ENCODE assay signal across 1 cellular context in the genomic region with DNA sequence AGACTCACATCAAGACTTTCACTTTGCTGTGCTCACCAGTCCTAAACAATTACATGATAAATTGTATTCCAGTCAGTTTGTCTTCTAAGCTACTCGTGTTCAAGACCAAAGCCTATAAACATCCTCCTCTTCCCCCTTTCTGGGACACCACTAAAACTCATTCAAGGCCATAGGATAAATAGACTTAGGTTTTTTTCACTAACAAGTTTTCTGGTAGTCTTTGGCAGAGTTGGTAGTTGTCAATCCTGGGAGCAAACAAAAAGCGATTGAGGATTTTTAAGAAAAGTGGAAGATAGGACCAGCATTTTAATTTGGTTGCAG.
TF ChIP-seq lines count a peak whose summit lies in the region.

No MANE protein-coding gene starts in this region.

TF ChIP-seq in IMR-90, 13 proteins besides CTCF, POLR2A, EP300 and RAD21 (continued from another document):
- TF ChIP-seq, protein P1, sequence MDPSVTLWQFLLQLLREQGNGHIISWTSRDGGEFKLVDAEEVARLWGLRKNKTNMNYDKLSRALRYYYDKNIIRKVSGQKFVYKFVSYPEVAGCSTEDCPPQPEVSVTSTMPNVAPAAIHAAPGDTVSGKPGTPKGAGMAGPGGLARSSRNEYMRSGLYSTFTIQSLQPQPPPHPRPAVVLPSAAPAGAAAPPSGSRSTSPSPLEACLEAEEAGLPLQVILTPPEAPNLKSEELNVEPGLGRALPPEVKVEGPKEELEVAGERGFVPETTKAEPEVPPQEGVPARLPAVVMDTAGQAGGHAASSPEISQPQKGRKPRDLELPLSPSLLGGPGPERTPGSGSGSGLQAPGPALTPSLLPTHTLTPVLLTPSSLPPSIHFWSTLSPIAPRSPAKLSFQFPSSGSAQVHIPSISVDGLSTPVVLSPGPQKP (IDR thresholded peaks at IDR 0.05; ENCODE audit: borderline replicate concordance, low read depth, low read length), result no peak
- TF ChIP-seq MXI1 (IDR thresholded peaks at IDR 0.05; ENCODE audit: borderline replicate concordance, low read depth, low read length) (no peak), MAFK (IDR thresholded peaks at IDR 0.05; ENCODE audit: low read depth, low read length) (no peak), CHD1 (IDR thresholded peaks at IDR 0.05; ENCODE audit: low read depth, low read length) (no peak), CEBPB (IDR thresholded peaks at IDR 0.05; ENCODE audit: low read depth, low read length) (no peak)
